22 cellular contexts compared by ENCODE assay signal in the genomic region with DNA sequence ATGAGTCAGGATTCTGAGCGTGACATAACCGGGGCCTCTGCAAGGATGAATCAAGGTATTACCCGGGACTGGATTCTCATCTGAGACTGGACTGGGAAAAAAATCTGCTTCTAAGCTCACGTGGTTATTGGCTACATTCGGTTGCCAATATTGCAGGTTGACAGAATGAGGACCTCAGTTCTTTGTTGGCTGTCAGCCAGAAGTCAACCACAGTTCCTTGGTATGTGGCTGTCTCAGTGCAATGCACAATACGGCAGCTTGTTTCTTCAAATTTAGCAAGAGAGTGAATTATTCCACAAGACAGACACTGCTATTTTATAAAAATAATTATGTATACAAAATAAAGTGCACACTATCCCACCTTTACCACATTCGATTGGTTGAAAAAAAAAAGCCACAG.
"Had no signal": no experiment of that assay in that cellular context is flagged by ENCODE, and none has a peak within 500 bp of the region (broad histone marks: within the 10 kb centered on the region; RNA-seq: fewer than 3 reads in every experiment).

No MANE protein-coding gene starts in this region.

- H2AFZ ChIP-seq: hepatocyte, parathyroid adenoma had no signal

- H3K4me2 ChIP-seq: hepatocyte had no signal

- ATAC-seq: activated CD4-positive, CD25-positive, alpha-beta regulatory T cell treated with anti-CD3 and anti-CD28 coated beads, Interleukin-2, amount 50 U/mL, for 24 hours; activated CD8-positive, alpha-beta memory T cell treated with anti-CD3 and anti-CD28 coated beads, Interleukin-2, amount 10 ng/mL, durations not matched to agents 7 days and 5 days; activated CD8-positive, alpha-beta T cell treated with anti-CD3 and anti-CD28 coated beads for 36 hours; esophagus mucosa; mucosa of descending colon; right cardiac atrium had no signal

- H3K4me1 ChIP-seq: parathyroid adenoma had no signal

- DNase-seq: activated CD4-positive, alpha-beta T cell treated with anti-CD3 and anti-CD28 coated beads, Interleukin-2, amount 10 ng/mL, durations not matched to agents 24 days and 14 days; activated CD8-positive, alpha-beta memory T cell treated with anti-CD3 and anti-CD28 coated beads, Interleukin-2, amount 10 ng/mL, durations not matched to agents 7 days and 5 days; activated CD8-positive, alpha-beta T cell treated with anti-CD3 and anti-CD28 coated beads for 36 hours; activated effector memory CD4-positive, alpha-beta T cell treated with anti-CD3 and anti-CD28 coated beads, Interleukin-2, amount 50 U/mL, for 16 hours; activated naive CD4-positive, alpha-beta T cell treated with anti-CD3 and anti-CD28 coated beads, Interleukin-2, amount 10 ng/mL, durations not matched to agents 7 days and 5 days; activated T-cell treated with anti-CD3 and anti-CD28 coated beads for 4 hours; amygdala; effector CD4-positive, alpha-beta T cell; foreskin melanocyte; kidney glomerular epithelial cell; mesendoderm; mucosa of descending colon; nephron progenitor cell; right cardiac atrium; stimulated activated CD4-positive, alpha-beta T cell treated with anti-CD3 and anti-CD28 coated beads, Interleukin-4, amount 100 ng/mL, for 24 hours; stimulated activated naive CD4-positive, alpha-beta T cell treated with Interleukin-2 at 50 U/mL for 16 hours had no signal

- H3K4me3 ChIP-seq: hepatocyte, mucosa of descending colon, thoracic aorta had no signal

- H3K27me3 ChIP-seq: hepatocyte had no signal

- H3K79me2 ChIP-seq: hepatocyte, parathyroid adenoma had no signal

- H3K27ac ChIP-seq: hepatocyte, parathyroid adenoma, thoracic aorta, VCaP had no signal

- H3K9me3 ChIP-seq: thoracic aorta had no signal

- H3K36me3 ChIP-seq: thoracic aorta had no signal
